Comparison of ENCODE assay signal across 8 cellular contexts in genomic region chr3:28199643-28200042, GRCh38. TPM values are rescaled to one million over a fixed set of nuclear protein-coding genes. Genes with fewer than 3 reads are reported as not detected.
DNase-seq lines count a peak whose midpoint lies in the region; ATAC-seq and TF ChIP-seq lines count a peak whose summit lies in the region.
"Not testable (repeated sequence)": the region's sequence is repeated elsewhere in the genome, so short reads cannot be mapped to it uniquely, and the experiment has no call there.

No MANE protein-coding gene starts in this region.

- intact Hi-C loops in CD4-positive, alpha-beta T cell (cut with DNase I, micrococcal nuclease); activated naive CD4-positive, alpha-beta T cell treated with anti-CD3 and anti-CD28 coated beads for 36 hours (cut with micrococcal nuclease); naive thymus-derived CD4-positive, alpha-beta T cell (cut with micrococcal nuclease); upper lobe of right lung (cut with DNase I): not testable (repeated sequence)

- H2BK120ac ChIP-seq in neuronal stem cell (ENCODE audit: low read depth, low read length), result not testable (repeated sequence)

- peak overlapping the region; percentile 89 for H3K14ac ChIP-seq in neuronal stem cell (ENCODE audit: low read length)

- H3K36me3 ChIP-seq in CD8-positive, alpha-beta memory T cell (ENCODE audit: insufficient read depth, low read length); naive thymus-derived CD4-positive, alpha-beta T cell (ENCODE audit: control insufficient read depth in 2 of 3, insufficient read depth in 3 of 3, low read length in 3 of 3); neuronal stem cell (replicated peaks in 1 of 2; ENCODE audit: control insufficient read depth in 2 of 2, insufficient read depth in 2 of 2, low read length in 2 of 2); upper lobe of right lung: not testable (repeated sequence)

- POLR2A ChIA-PET in CD4-positive, alpha-beta T cell (lab: Charles Lee); CD8-positive, alpha-beta memory T cell (lab: Charles Lee); naive thymus-derived CD4-positive, alpha-beta T cell (lab: Charles Lee): not testable (repeated sequence)

- not testable (repeated sequence) for H3K9me3 ChIP-seq in CD4-positive, alpha-beta T cell (ENCODE audit: control insufficient read depth, low read length); CD8-positive, alpha-beta memory T cell (ENCODE audit: low read length); naive thymus-derived CD4-positive, alpha-beta T cell (ENCODE audit: control insufficient read depth in 2 of 3, low read length in 3 of 3); neuronal stem cell (replicated peaks in 1 of 2; ENCODE audit: control insufficient read depth in 2 of 2, insufficient read depth in 1 of 2, low read depth in 1 of 2, low read length in 2 of 2); upper lobe of right lung

- not testable (repeated sequence) for H2AFZ ChIP-seq in neuronal stem cell (ENCODE audit: low read length)

- not testable (repeated sequence) for H3K9ac ChIP-seq in neuronal stem cell (ENCODE audit: low read depth, low read length, poor library complexity)

- not testable (repeated sequence) for H3K4ac ChIP-seq in neuronal stem cell (ENCODE audit: low read length)

- not testable (repeated sequence) for H3K27me3 ChIP-seq in CD4-positive, alpha-beta T cell (ENCODE audit: control insufficient read depth, insufficient read depth, low read length); CD8-positive, alpha-beta memory T cell (ENCODE audit: insufficient read depth, low read length, poor library complexity, severe bottlenecking); naive thymus-derived CD4-positive, alpha-beta T cell (ENCODE audit: control insufficient read depth in 2 of 2, insufficient read depth in 2 of 2, low read length in 2 of 2); neuronal stem cell (ENCODE audit: control insufficient read depth in 3 of 3, insufficient read depth in 3 of 3, low read depth in 1 of 3, low read length in 3 of 3); upper lobe of right lung

- H2BK12ac ChIP-seq in neuronal stem cell (ENCODE audit: low read length), result not testable (repeated sequence)

- not testable (repeated sequence) for H3K9me3 Mint-ChIP-seq in CD4-positive, alpha-beta T cell; CD8-positive, alpha-beta memory T cell; T-helper 2 cell treated with Interferon-gamma antibody and Interleukin-4, amounts not matched to agents 5 μg/mL and 100 μg/mL, for 36 hours; activated naive CD4-positive, alpha-beta T cell treated with anti-CD3 and anti-CD28 coated beads for 36 hours; central memory CD8-positive, alpha-beta T cell; naive thymus-derived CD4-positive, alpha-beta T cell

- not testable (repeated sequence) for H3K23ac ChIP-seq in neuronal stem cell (ENCODE audit: low read depth, low read length, poor library complexity)

- peak overlapping the region; percentile 17 for H3K4me3 Mint-ChIP-seq in CD4-positive, alpha-beta T cell
- H3K4me3 Mint-ChIP-seq in CD8-positive, alpha-beta memory T cell, result peak overlapping the region in 6 of 7 donors; percentile 6 to 91 (median 31)
- H3K4me3 Mint-ChIP-seq in T-helper 2 cell treated with Interferon-gamma antibody and Interleukin-4, amounts not matched to agents 5 μg/mL and 100 μg/mL, for 36 hours, result peak overlapping the region; percentile 9
- H3K4me3 Mint-ChIP-seq in activated naive CD4-positive, alpha-beta T cell treated with anti-CD3 and anti-CD28 coated beads for 36 hours, result peak overlapping the region; percentile 38
- H3K4me3 Mint-ChIP-seq in central memory CD8-positive, alpha-beta T cell, result peak overlapping the region; percentile 43
- peak overlapping the region in 6 of 10 donors; percentile 28 to 60 (median 38) for H3K4me3 Mint-ChIP-seq in naive thymus-derived CD4-positive, alpha-beta T cell

- H4K91ac ChIP-seq in neuronal stem cell (ENCODE audit: low read depth, low read length, poor library complexity), result not testable (repeated sequence)

- WGBS in neuronal stem cell (ENCODE audit: extremely low coverage in 2 of 2, insufficient read length in 2 of 2, insufficient replicate concordance in 1 of 2), 2 donors, result no CpG with 5 or more reads among the region's 15 CpGs

- not testable (repeated sequence) for H3K36me3 Mint-ChIP-seq in CD4-positive, alpha-beta T cell (ENCODE audit: low read depth); CD8-positive, alpha-beta memory T cell; T-helper 2 cell treated with Interferon-gamma antibody and Interleukin-4, amounts not matched to agents 5 μg/mL and 100 μg/mL, for 36 hours (ENCODE audit: low read depth); activated naive CD4-positive, alpha-beta T cell treated with anti-CD3 and anti-CD28 coated beads for 36 hours (ENCODE audit: low read depth); central memory CD8-positive, alpha-beta T cell (ENCODE audit: insufficient read depth); naive thymus-derived CD4-positive, alpha-beta T cell

- H3K4me1 Mint-ChIP-seq in CD4-positive, alpha-beta T cell (ENCODE audit: low read depth), result peaks cover 10% of the 10 kb centered on the region
- H3K4me1 Mint-ChIP-seq in CD8-positive, alpha-beta memory T cell, result peaks cover 7 to 14% (median 12%) of the 10 kb centered on the region in 3 donors
- H3K4me1 Mint-ChIP-seq in T-helper 2 cell treated with Interferon-gamma antibody and Interleukin-4, amounts not matched to agents 5 μg/mL and 100 μg/mL, for 36 hours (ENCODE audit: low read depth); activated naive CD4-positive, alpha-beta T cell treated with anti-CD3 and anti-CD28 coated beads for 36 hours (ENCODE audit: low read depth); central memory CD8-positive, alpha-beta T cell; naive thymus-derived CD4-positive, alpha-beta T cell: not testable (repeated sequence)

- not testable (repeated sequence) for H3K79me1 ChIP-seq in neuronal stem cell (ENCODE audit: low read depth, low read length)

- CTCF ChIA-PET in CD4-positive, alpha-beta T cell (lab: Charles Lee); naive thymus-derived CD4-positive, alpha-beta T cell (lab: Charles Lee): not testable (repeated sequence)
- CTCF ChIA-PET in CD8-positive, alpha-beta memory T cell (lab: Charles Lee), result interaction anchor here (1.2 to 2.3 kb wide), 2 partner anchors 10 to 15 kb away, joined by 3 to 5 read pairs; no protein-coding TSS in a partner anchor
- CTCF ChIA-PET in activated naive CD4-positive, alpha-beta T cell treated with anti-CD3 and anti-CD28 coated beads for 36 hours (lab: Charles Lee), result interaction anchor here (1.1 kb wide), 1 partner anchor 478 kb away, joined by 5 read pairs; the partner anchor contains the start of gene EOMES

- not testable (repeated sequence) for H2BK5ac ChIP-seq in neuronal stem cell (ENCODE audit: low read length)

- not testable (repeated sequence) for H2AK5ac ChIP-seq in neuronal stem cell (ENCODE audit: low read depth, low read length)

- not testable (repeated sequence) for H2BK15ac ChIP-seq in neuronal stem cell (ENCODE audit: low read length)

- not testable (repeated sequence) for H3K4me2 ChIP-seq in neuronal stem cell (ENCODE audit: insufficient read depth, low read length, poor library complexity, severe bottlenecking)

- not testable (repeated sequence) for ATAC-seq in CD4-positive, alpha-beta T cell (ENCODE audit: poor library complexity); central memory CD8-positive, alpha-beta T cell (replicated peaks; ENCODE audit: extremely low read depth, poor library complexity, severe bottlenecking); naive thymus-derived CD4-positive, alpha-beta T cell; upper lobe of right lung

- not testable (repeated sequence) for H4K8ac ChIP-seq in neuronal stem cell (ENCODE audit: low read depth, low read length)

- not testable (repeated sequence) for H3K27ac ChIP-seq in CD4-positive, alpha-beta T cell (ENCODE audit: low read depth, low read length); CD8-positive, alpha-beta memory T cell (ENCODE audit: low read depth, low read length); naive thymus-derived CD4-positive, alpha-beta T cell (ENCODE audit: low read depth, low read length); neuronal stem cell (replicated peaks; ENCODE audit: low read length)
- peak overlapping the region; percentile 14 for H3K27ac ChIP-seq in upper lobe of right lung

- not testable (repeated sequence) for H3K18ac ChIP-seq in neuronal stem cell (ENCODE audit: low read length)

- not testable (repeated sequence) for DNase-seq in CD4-positive, alpha-beta T cell; CD8-positive, alpha-beta memory T cell; T-helper 2 cell treated with Interferon-gamma antibody and Interleukin-4, amounts not matched to agents 5 μg/mL and 100 μg/mL, for 36 hours (ENCODE audit: low spot score); activated naive CD4-positive, alpha-beta T cell treated with anti-CD3 and anti-CD28 coated beads for 36 hours; central memory CD8-positive, alpha-beta T cell (ENCODE audit: low spot score in 2 of 2); naive thymus-derived CD4-positive, alpha-beta T cell; neuronal stem cell (ENCODE audit: low spot score); upper lobe of right lung

- TF ChIP-seq CTCF in CD4-positive, alpha-beta T cell (IDR thresholded peaks at IDR 0.05); upper lobe of right lung (IDR thresholded peaks at IDR 0.05): not testable (repeated sequence)

- H3K27me3 Mint-ChIP-seq in CD4-positive, alpha-beta T cell; CD8-positive, alpha-beta memory T cell; T-helper 2 cell treated with Interferon-gamma antibody and Interleukin-4, amounts not matched to agents 5 μg/mL and 100 μg/mL, for 36 hours (ENCODE audit: low read depth); activated naive CD4-positive, alpha-beta T cell treated with anti-CD3 and anti-CD28 coated beads for 36 hours (ENCODE audit: low read depth); central memory CD8-positive, alpha-beta T cell; naive thymus-derived CD4-positive, alpha-beta T cell: not testable (repeated sequence)

- not testable (repeated sequence) for H3K4me3 ChIP-seq in CD8-positive, alpha-beta memory T cell (ENCODE audit: low read length); naive thymus-derived CD4-positive, alpha-beta T cell (ENCODE audit: low read length); neuronal stem cell (ENCODE audit: low read length in 2 of 2)
- peak overlapping the region; percentile 25 for H3K4me3 ChIP-seq in upper lobe of right lung

- not testable (repeated sequence) for H3K27ac Mint-ChIP-seq in CD4-positive, alpha-beta T cell; T-helper 2 cell treated with Interferon-gamma antibody and Interleukin-4, amounts not matched to agents 5 μg/mL and 100 μg/mL, for 36 hours; activated naive CD4-positive, alpha-beta T cell treated with anti-CD3 and anti-CD28 coated beads for 36 hours; central memory CD8-positive, alpha-beta T cell (ENCODE audit: low read depth)
- peak overlapping the region in 2 of 8 donors; percentile 5 to 66 for H3K27ac Mint-ChIP-seq in CD8-positive, alpha-beta memory T cell
- H3K27ac Mint-ChIP-seq in naive thymus-derived CD4-positive, alpha-beta T cell, result peak overlapping the region in 1 of 9 donors; percentile 28

- H3K4me1 ChIP-seq in CD8-positive, alpha-beta memory T cell (ENCODE audit: insufficient read depth, low read length); naive thymus-derived CD4-positive, alpha-beta T cell (ENCODE audit: control insufficient read depth in 2 of 2, insufficient read depth in 2 of 2, low read length in 2 of 2); neuronal stem cell (ENCODE audit: control insufficient read depth in 2 of 2, insufficient read depth in 1 of 2, low read depth in 1 of 2, low read length in 2 of 2); upper lobe of right lung: not testable (repeated sequence)

RNA-seq across cellular contexts. Expression of gene CMC1, which starts 41.8 kb away (rescaled TPM):
- 1 to 10 TPM; 5.0 to 6.6 TPM for total RNA-seq in CD4-positive, alpha-beta T cell
- 10 to 100 TPM; 46.3 to 50.1 TPM for total RNA-seq in CD8-positive, alpha-beta memory T cell
- 205 TPM for polyA plus RNA-seq in CD8-positive, alpha-beta memory T cell
- 10 to 100 TPM; 27.6 to 28.6 TPM for total RNA-seq in activated naive CD4-positive, alpha-beta T cell treated with anti-CD3 and anti-CD28 coated beads for 36 hours
- total RNA-seq in naive thymus-derived CD4-positive, alpha-beta T cell, result 10 to 100 TPM; 11.0 to 25.1 (median 13.9) TPM
- 10 to 100 TPM; 28.9 to 35.2 TPM for polyA plus RNA-seq in naive thymus-derived CD4-positive, alpha-beta T cell
- polyA plus RNA-seq in neuronal stem cell (2013, experiment 1 of 2), result 63.7 TPM
- polyA plus RNA-seq in neuronal stem cell (2013, experiment 2 of 2), result 63.2 TPM
- 17.8 TPM for total RNA-seq in upper lobe of right lung
